9 cellular contexts compared by ENCODE assay signal in the genomic region with DNA sequence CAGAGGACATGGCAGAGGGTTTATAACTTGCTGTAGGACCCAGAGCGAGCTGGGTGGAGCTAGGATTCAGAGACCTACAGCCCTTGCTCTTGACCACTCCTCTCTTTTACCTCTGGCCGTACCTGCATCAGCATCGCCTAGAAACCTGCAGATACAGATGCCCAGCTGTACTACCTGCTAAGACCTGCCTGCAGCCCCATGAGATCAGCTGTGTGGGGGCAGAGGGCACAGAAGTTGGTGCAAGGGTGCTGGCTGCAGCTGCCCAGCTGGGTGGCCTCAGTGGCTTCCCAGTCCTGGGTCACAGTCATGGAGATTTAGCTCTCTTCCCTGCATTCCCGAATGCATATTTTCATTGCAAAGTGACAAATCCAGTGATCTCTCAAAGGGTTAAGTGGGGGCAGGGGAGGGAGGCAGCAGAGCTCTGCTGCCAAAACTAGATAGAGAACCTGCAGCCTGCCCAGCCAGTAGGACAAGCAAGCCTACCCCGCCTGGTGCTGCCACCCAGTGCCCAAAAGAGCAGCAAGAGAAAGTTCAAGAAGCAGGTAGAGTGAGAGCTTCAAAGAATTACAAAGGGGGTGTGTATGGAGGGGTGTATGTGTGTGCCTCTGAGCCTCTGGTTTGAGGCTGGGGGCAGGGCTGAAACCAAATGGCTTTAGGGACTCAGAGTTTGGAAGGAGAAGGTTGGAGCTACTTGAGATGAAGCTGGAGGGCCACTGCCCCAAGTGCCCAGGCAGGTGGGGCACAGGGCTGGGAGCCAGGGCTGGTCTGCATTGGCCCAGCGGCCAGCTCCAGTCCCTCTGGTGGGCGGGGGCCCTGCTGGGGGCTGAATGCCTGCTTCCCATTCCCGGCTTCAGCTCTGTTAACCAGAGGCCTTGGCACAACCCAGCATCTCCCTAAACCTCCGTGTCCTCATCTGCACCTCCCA. TPM values are rescaled to one million over a fixed set of nuclear protein-coding genes. Genes with fewer than 3 reads are reported as not detected.
DNase-seq lines count a peak whose midpoint lies in the region; ATAC-seq and TF ChIP-seq lines count a peak whose summit lies in the region.
"Had no signal": no experiment of that assay in that cellular context is flagged by ENCODE, and none has a peak within 500 bp of the region (broad histone marks: within the 10 kb centered on the region; RNA-seq: fewer than 3 reads in every experiment).

No MANE protein-coding gene starts in this region.

- no peak overlapping the region for H3K9ac ChIP-seq in smooth muscle cell (ENCODE audit: low read depth)

- no peaks in the 10 kb centered on the region for H3K27me3 ChIP-seq in GM23338 (ENCODE audit: insufficient read depth)
- H3K27me3 ChIP-seq in smooth muscle cell (ENCODE audit: low read depth) = peaks cover 3% of the 10 kb centered on the region

- no peak overlapping the region for H3K4me2 ChIP-seq in GM23338
- H3K4me2 ChIP-seq in smooth muscle cell = no peak overlapping the region

- H3K9me3 Mint-ChIP-seq in GM23338 = no peaks in the 10 kb centered on the region; the same call in 2 of the 3 replicates
- no peaks in the 10 kb centered on the region for H3K9me3 Mint-ChIP-seq in activated CD4-positive, alpha-beta T cell treated with anti-CD3 and anti-CD28 coated beads, Interleukin-2, amount 10 ng/mL, durations not matched to agents 24 days and 14 days

- peak; percentile 48 for DNase-seq in Ammon's horn (ENCODE audit: low spot score)
- peak; percentile 70 for DNase-seq in GM23338 (ENCODE audit: low spot score)
- DNase-seq in activated CD4-positive, alpha-beta T cell treated with anti-CD3 and anti-CD28 coated beads, Interleukin-2, amount 10 ng/mL, durations not matched to agents 24 days and 14 days = peak; percentile 72
- DNase-seq in iris pigment epithelial cell (ENCODE audit: low read depth) = peak; percentile 9
- DNase-seq in smooth muscle cell (lab: John Stamatoyannopoulos, UW; ENCODE audit: unreplicated experiment) = no peak

- H3K4me1 ChIP-seq in GM23338 (ENCODE audit: insufficient read depth) (peaks cover 4% of the 10 kb centered on the region; the same call in 1 of the 2 replicates), smooth muscle cell (ENCODE audit: low read depth) (no peaks in the 10 kb centered on the region)
- H3K4me1 ChIP-seq: SJSA1 had no signal

- peaks cover 13% of the 10 kb centered on the region; the same call in 2 of the 3 replicates for H3K4me1 Mint-ChIP-seq in GM23338
- H3K4me1 Mint-ChIP-seq in activated CD4-positive, alpha-beta T cell treated with anti-CD3 and anti-CD28 coated beads, Interleukin-2, amount 10 ng/mL, durations not matched to agents 24 days and 14 days = peaks cover 4% of the 10 kb centered on the region

- intact Hi-C loops in activated CD4-positive, alpha-beta T cell treated with anti-CD3 and anti-CD28 coated beads, Interleukin-2, amount 10 ng/mL, durations not matched to agents 24 days and 14 days (cut with micrococcal nuclease) = no loop called here

- WGBS in smooth muscle cell (ENCODE audit: low lambda C conversion rate) = 62% methylated on average over 9 of the region's 9 CpGs

- H3K4me3 Mint-ChIP-seq in GM23338 = no peak overlapping the region
- H3K4me3 Mint-ChIP-seq in activated CD4-positive, alpha-beta T cell treated with anti-CD3 and anti-CD28 coated beads, Interleukin-2, amount 10 ng/mL, durations not matched to agents 24 days and 14 days = no peak overlapping the region

- ATAC-seq in GM23338 (peak; percentile 74), HG03175 (IDR thresholded peaks at IDR 0.05; ENCODE audit: unreplicated experiment) (no peak), GM19035 (IDR thresholded peaks at IDR 0.05; ENCODE audit: unreplicated experiment) (no peak), GM18870 (IDR thresholded peaks at IDR 0.05; ENCODE audit: unreplicated experiment) (no peak)

- H3F3A ChIP-seq in GM23338 (replicated peaks; ENCODE audit: low read depth) (no peaks in the 10 kb centered on the region), smooth muscle cell (ENCODE audit: low read depth) (no peaks in the 10 kb centered on the region)

- H4K20me1 ChIP-seq in GM23338 (replicated peaks; ENCODE audit: insufficient read depth) (no peaks in the 10 kb centered on the region), smooth muscle cell (ENCODE audit: low read depth) (no peaks in the 10 kb centered on the region)

- H2AFZ ChIP-seq in GM23338 = no peak overlapping the region
- H2AFZ ChIP-seq in smooth muscle cell (ENCODE audit: low read depth) = no peak overlapping the region

- peaks cover 15% of the 10 kb centered on the region for H3K36me3 Mint-ChIP-seq in GM23338 (ENCODE audit: low read depth)
- peaks cover 3% of the 10 kb centered on the region for H3K36me3 Mint-ChIP-seq in activated CD4-positive, alpha-beta T cell treated with anti-CD3 and anti-CD28 coated beads, Interleukin-2, amount 10 ng/mL, durations not matched to agents 24 days and 14 days (ENCODE audit: low read depth)

- no peaks in the 10 kb centered on the region for H3K9me2 ChIP-seq in GM23338 (ENCODE audit: insufficient read depth)

- no peak overlapping the region for H3K4me3 ChIP-seq in GM23338
- H3K4me3 ChIP-seq in smooth muscle cell = no peak overlapping the region
- H3K4me3 ChIP-seq: SJSA1 had no signal

- TF ChIP-seq CTCF in GM23338 (conservative IDR thresholded peaks at IDR 0.05; ENCODE audit: low read depth in 2 of 2) = peak; percentile 65 to 82
- TF ChIP-seq CTCF in smooth muscle cell (IDR thresholded peaks at IDR 0.05; ENCODE audit: borderline replicate concordance, insufficient read depth, poor library complexity, severe bottlenecking) = no peak

- no peak overlapping the region for H3K27ac Mint-ChIP-seq in GM23338
- H3K27ac Mint-ChIP-seq in activated CD4-positive, alpha-beta T cell treated with anti-CD3 and anti-CD28 coated beads, Interleukin-2, amount 10 ng/mL, durations not matched to agents 24 days and 14 days = no peak overlapping the region

- peaks cover 4% of the 10 kb centered on the region for H3K27me3 Mint-ChIP-seq in GM23338 (ENCODE audit: insufficient read depth, low read depth, poor library complexity)
- peaks cover 2% of the 10 kb centered on the region for H3K27me3 Mint-ChIP-seq in activated CD4-positive, alpha-beta T cell treated with anti-CD3 and anti-CD28 coated beads, Interleukin-2, amount 10 ng/mL, durations not matched to agents 24 days and 14 days

- no peaks in the 10 kb centered on the region for H3K9me3 ChIP-seq in smooth muscle cell (replicated peaks; ENCODE audit: low read depth)
- H3K9me3 ChIP-seq: SJSA1 had no signal

- H3K27ac ChIP-seq in GM23338 (ENCODE audit: low read depth) (no peak overlapping the region), smooth muscle cell (ENCODE audit: low read depth) (no peak overlapping the region)
- H3K27ac ChIP-seq: SJSA1 had no signal

- H3K36me3 ChIP-seq in GM23338 (ENCODE audit: insufficient read depth) (no peaks in the 10 kb centered on the region), smooth muscle cell (ENCODE audit: low read depth) (no peaks in the 10 kb centered on the region)
- H3K36me3 ChIP-seq: SJSA1 had no signal

- H3K79me2 ChIP-seq in GM23338 (replicated peaks; ENCODE audit: insufficient read depth) (no peaks in the 10 kb centered on the region), smooth muscle cell (ENCODE audit: low read depth) (no peaks in the 10 kb centered on the region)

TF ChIP-seq in GM23338, 12 proteins besides CTCF, POLR2A, EP300 and RAD21 (continues in another document):
- no peak for TF ChIP-seq ZNF114 (CRISPR knock-in tag; IDR thresholded peaks at IDR 0.05)
- TF ChIP-seq NANOG (IDR thresholded peaks at IDR 0.05; ENCODE audit: borderline replicate concordance) = no peak
- no peak for TF ChIP-seq POLR2AphosphoS5 (IDR thresholded peaks at IDR 0.05; ENCODE audit: low read depth)

RNA-seq across cellular contexts. Expression of a gene that starts 6.8 kb away (rescaled TPM):
- total RNA-seq in GM23338 (2014; rRNA removed; shearing (Covaris generic)) = 6.7 and 8.7 TPM in 2 replicates
- polyA plus RNA-seq in GM23338 (2016; fragmentation: Nextera tagmentation; extraction: Ambion mirVana) = 28.3 and 30.6 TPM in 2 replicates
- total RNA-seq in activated CD4-positive, alpha-beta T cell treated with anti-CD3 and anti-CD28 coated beads, Interleukin-2, amount 10 ng/mL, durations not matched to agents 24 days and 14 days = 9.4 and 11.8 TPM in 2 replicates
- 0.81 and 4.1 TPM in 2 replicates for total RNA-seq in smooth muscle cell
- 8.0 and 9.6 TPM in 2 replicates for polyA plus RNA-seq in smooth muscle cell
